ENCODE assay signal across 8 cellular contexts in the genomic region with DNA sequence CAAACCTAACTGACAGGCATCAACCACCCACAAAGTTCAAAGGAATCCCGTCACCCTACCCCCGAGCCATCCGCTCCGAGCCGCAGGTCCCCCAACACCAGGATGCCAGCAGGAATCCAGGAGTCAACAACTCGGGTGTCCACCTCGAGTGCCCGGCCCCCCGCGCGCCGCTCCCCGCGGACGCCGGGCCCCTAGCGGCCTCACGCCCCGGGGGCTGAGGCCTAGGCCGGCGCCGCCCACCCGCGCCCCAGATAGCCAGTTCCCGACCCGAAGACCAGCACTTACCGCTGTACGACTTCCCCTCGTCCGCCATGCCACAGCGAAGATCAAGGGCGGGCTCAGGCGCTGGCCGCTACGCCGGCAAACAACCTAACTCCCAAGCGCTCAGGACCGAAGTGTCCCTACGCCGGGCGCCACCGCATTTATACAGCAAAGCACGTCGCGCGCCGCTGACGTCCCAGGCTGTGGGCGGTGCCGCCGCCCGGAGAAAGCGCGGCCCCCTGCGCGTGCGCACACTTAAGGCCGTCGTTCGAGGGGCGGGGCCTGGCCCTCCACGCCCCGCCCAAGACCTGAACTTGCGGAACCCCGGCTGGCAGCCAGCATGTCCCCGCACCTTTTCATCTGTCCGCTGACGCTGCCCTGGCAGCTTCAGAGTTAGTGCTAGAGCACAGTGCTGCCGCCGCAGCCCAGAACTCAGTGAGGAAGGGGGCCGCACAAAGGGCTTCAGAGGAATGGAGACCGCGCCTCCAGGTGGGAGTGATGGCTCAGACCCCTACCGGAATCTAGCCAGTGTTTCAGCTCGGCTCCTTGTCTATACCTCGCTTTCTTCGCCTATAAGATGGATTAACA. TPM values are rescaled to one million over a fixed set of nuclear protein-coding genes. Genes with fewer than 3 reads are reported as not detected.
DNase-seq lines count a peak whose midpoint lies in the region; ATAC-seq and TF ChIP-seq lines count a peak whose summit lies in the region.

A gene (minus strand): TSS at position 397 of the 849 bp plus-strand sequence. CDS start 84 bp downstream, at position 313.

- H3K27me3 ChIP-seq in mucosa of stomach (ENCODE audit: control insufficient read depth, insufficient read depth, low read length), result no peaks in the 10 kb centered on the region

- peak; percentile 70 for ATAC-seq in GM21576 (IDR thresholded peaks at IDR 0.05; ENCODE audit: unreplicated experiment)

- no peaks in the 10 kb centered on the region for H3K9me3 ChIP-seq in mucosa of stomach (ENCODE audit: control insufficient read depth, low read length)

- no peak for TF ChIP-seq CTCF in epithelial cell of proximal tubule (conservative IDR thresholded peaks at IDR 0.05; ENCODE audit: low read depth, low read length)

- H3K9ac ChIP-seq in mucosa of stomach (ENCODE audit: low read length), result peak within 1 kb of the TSS; percentile 95

- H3K4me1 ChIP-seq in mucosa of stomach (ENCODE audit: control insufficient read depth, insufficient read depth, low read length), result peaks cover 7% of the 10 kb centered on the region

- TF ChIP-seq RAD21 in Ishikawa (IDR thresholded peaks at IDR 0.05; ENCODE audit: low read depth), result no peak

- DNase-seq in DMS53 (lab: John Stamatoyannopoulos, UW) (peak; percentile 98), OCI-M2 (lab: John Stamatoyannopoulos, UW; ENCODE audit: unreplicated experiment) (peak; percentile 65), activated T-cell treated with anti-CD3 and anti-CD28 coated beads for 4 hours (peak; percentile 93), epithelial cell of proximal tubule (ENCODE audit: low read depth) (peak; percentile 20)
- peak; percentile 98 for DNase-seq in stimulated activated CD8-positive, alpha-beta memory T cell treated with anti-CD3 and anti-CD28 coated beads, Interleukin-4, amount 100 ng/mL, for 48 hours

- 0 out of 2 replicates have a peak, but pooled peaks have one; percentile 11 for TF ChIP-seq EP300 in Ishikawa (IDR thresholded peaks at IDR 0.05; ENCODE audit: borderline replicate concordance)

- peak within 1 kb of the TSS; percentile 93 for H3K4me3 ChIP-seq in epithelial cell of proximal tubule (ENCODE audit: low read depth, low read length)
- peak within 1 kb of the TSS; percentile 72 for H3K4me3 ChIP-seq in mucosa of stomach (ENCODE audit: low read length)

- peaks cover under 1% of the 10 kb centered on the region for H3K36me3 ChIP-seq in mucosa of stomach (ENCODE audit: control insufficient read depth, insufficient read depth, low read length)

TF ChIP-seq in Ishikawa, 13 proteins besides CTCF, POLR2A, EP300 and RAD21:
- TF ChIP-seq CEBPB (IDR thresholded peaks at IDR 0.05), result no peak
- TF ChIP-seq ZBTB7A (IDR thresholded peaks at IDR 0.05; ENCODE audit: low read depth), result peak; percentile 55; the same call in 1 of the 2 replicates
- TF ChIP-seq, protein P1, sequence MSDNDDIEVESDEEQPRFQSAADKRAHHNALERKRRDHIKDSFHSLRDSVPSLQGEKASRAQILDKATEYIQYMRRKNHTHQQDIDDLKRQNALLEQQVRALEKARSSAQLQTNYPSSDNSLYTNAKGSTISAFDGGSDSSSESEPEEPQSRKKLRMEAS (IDR thresholded peaks at IDR 0.05), result peak; percentile 68; the same call in 1 of the 2 replicates
- TF ChIP-seq CREB1 (IDR thresholded peaks at IDR 0.05; ENCODE audit: low read depth), result peak; percentile 93
- TF ChIP-seq EGR1 (IDR thresholded peaks at IDR 0.05), result 0 out of 2 replicates have a peak, but pooled peaks have one; percentile 21
- no peak for TF ChIP-seq FOXM1 (IDR thresholded peaks at IDR 0.05; ENCODE audit: borderline replicate concordance, low read depth)
- peak; percentile 86 for TF ChIP-seq YY1 (IDR thresholded peaks at IDR 0.05; ENCODE audit: low read depth)
- TF ChIP-seq TAF1 (IDR thresholded peaks at IDR 0.05; ENCODE audit: low read depth), result peak; percentile 97
- TF ChIP-seq NFIC (IDR thresholded peaks at IDR 0.05), result no peak
- peak; percentile 47; the same call in 1 of the 2 replicates for TF ChIP-seq TCF12 (IDR thresholded peaks at IDR 0.05; ENCODE audit: low read depth)
- TF ChIP-seq TEAD4 (IDR thresholded peaks at IDR 0.05), result 0 out of 2 replicates have a peak, but pooled peaks have one; percentile 9
- TF ChIP-seq, protein P2, sequence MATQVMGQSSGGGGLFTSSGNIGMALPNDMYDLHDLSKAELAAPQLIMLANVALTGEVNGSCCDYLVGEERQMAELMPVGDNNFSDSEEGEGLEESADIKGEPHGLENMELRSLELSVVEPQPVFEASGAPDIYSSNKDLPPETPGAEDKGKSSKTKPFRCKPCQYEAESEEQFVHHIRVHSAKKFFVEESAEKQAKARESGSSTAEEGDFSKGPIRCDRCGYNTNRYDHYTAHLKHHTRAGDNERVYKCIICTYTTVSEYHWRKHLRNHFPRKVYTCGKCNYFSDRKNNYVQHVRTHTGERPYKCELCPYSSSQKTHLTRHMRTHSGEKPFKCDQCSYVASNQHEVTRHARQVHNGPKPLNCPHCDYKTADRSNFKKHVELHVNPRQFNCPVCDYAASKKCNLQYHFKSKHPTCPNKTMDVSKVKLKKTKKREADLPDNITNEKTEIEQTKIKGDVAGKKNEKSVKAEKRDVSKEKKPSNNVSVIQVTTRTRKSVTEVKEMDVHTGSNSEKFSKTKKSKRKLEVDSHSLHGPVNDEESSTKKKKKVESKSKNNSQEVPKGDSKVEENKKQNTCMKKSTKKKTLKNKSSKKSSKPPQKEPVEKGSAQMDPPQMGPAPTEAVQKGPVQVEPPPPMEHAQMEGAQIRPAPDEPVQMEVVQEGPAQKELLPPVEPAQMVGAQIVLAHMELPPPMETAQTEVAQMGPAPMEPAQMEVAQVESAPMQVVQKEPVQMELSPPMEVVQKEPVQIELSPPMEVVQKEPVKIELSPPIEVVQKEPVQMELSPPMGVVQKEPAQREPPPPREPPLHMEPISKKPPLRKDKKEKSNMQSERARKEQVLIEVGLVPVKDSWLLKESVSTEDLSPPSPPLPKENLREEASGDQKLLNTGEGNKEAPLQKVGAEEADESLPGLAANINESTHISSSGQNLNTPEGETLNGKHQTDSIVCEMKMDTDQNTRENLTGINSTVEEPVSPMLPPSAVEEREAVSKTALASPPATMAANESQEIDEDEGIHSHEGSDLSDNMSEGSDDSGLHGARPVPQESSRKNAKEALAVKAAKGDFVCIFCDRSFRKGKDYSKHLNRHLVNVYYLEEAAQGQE (IDR thresholded peaks at IDR 0.05; ENCODE audit: low read depth), result no peak
- TF ChIP-seq, protein P3, sequence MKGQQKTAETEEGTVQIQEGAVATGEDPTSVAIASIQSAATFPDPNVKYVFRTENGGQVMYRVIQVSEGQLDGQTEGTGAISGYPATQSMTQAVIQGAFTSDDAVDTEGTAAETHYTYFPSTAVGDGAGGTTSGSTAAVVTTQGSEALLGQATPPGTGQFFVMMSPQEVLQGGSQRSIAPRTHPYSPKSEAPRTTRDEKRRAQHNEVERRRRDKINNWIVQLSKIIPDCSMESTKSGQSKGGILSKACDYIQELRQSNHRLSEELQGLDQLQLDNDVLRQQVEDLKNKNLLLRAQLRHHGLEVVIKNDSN (IDR thresholded peaks at IDR 0.05), result peak; percentile 3; the same call in 1 of the 2 replicates

RNA-seq across cellular contexts. Expression of the gene that starts here (rescaled TPM):
- total RNA-seq in epithelial cell of proximal tubule, result 49.4 and 56.3 TPM in 2 replicates

Comparison
In these comparisons a context has a peak if more than half of its experiments do, and no peak if none do; other contexts are left out.
1. Peak in every context shown above with its lines: DNase-seq, ATAC-seq and H3K4me3 ChIP-seq.
2. DNase-seq: peak in every context shown above with its lines; median percentile 98 in DMS53; 98 in stimulated activated CD8-positive, alpha-beta memory T cell treated with anti-CD3 and anti-CD28 coated beads, Interleukin-4, amount 100 ng/mL, for 48 hours; 93 in activated T-cell treated with anti-CD3 and anti-CD28 coated beads for 4 hours; 65 in OCI-M2; 20 in epithelial cell of proximal tubule.